Comparison of ENCODE assay signal across 15 cellular contexts in genomic region chr3:50290116-50290745, GRCh38. TPM values are rescaled to one million over a fixed set of nuclear protein-coding genes. Genes with fewer than 3 reads are reported as not detected.
DNase-seq lines count a peak whose midpoint lies in the region; ATAC-seq and TF ChIP-seq lines count a peak whose summit lies in the region.
"Had no signal": no experiment of that assay in that cellular context is flagged by ENCODE, and none has a peak within 500 bp of the region (broad histone marks: within the 10 kb centered on the region; RNA-seq: fewer than 3 reads in every experiment).

No MANE protein-coding gene starts in this region.

- H2AFZ ChIP-seq in mammary epithelial cell (ENCODE audit: low read depth, low read length), result no peak overlapping the region

- CTCF ChIA-PET in mammary epithelial cell (lab: Charles Lee; ENCODE audit: low non-redundant PET), result no interaction called here

- no TSS peak for BruUV-seq in mammary epithelial cell (replicated peaks; lab: Mats Ljungman, UMichigan)

- H3K4me3 ChIP-seq in NT2/D1 (ENCODE audit: insufficient read length, low read depth), result no peak overlapping the region
- no peak overlapping the region for H3K4me3 ChIP-seq in mammary epithelial cell (replicated peaks in 1 of 3; ENCODE audit: insufficient read depth in 1 of 3, low read depth in 2 of 3, low read length in 3 of 3)
- H3K4me3 ChIP-seq in sigmoid colon, result no peak overlapping the region
- H3K4me3 ChIP-seq: uterus had no signal

- H3K27me3 Mint-ChIP-seq in activated T-cell treated with anti-CD3 and anti-CD28 coated beads, Interleukin-2, amount 50 U/mL, for 72 hours (ENCODE audit: low read depth), result no peaks in the 10 kb centered on the region

- H3K9ac ChIP-seq in NT2/D1 (ENCODE audit: insufficient read length, low read depth), result peak overlapping the region; percentile 37
- no peak overlapping the region for H3K9ac ChIP-seq in mammary epithelial cell (ENCODE audit: insufficient read depth, low read length)

- DNase-seq in activated T-cell treated with anti-CD3 and anti-CD28 coated beads, Interleukin-2, amount 50 U/mL, for 72 hours, result no peak
- DNase-seq in activated T-cell treated with anti-CD3 and anti-CD28 coated beads, Interleukin-2, amount 50 U/mL, for 1 hour, result no peak
- DNase-seq in NT2/D1 (ENCODE audit: low read depth, low spot score), result no peak
- no peak for DNase-seq in mammary epithelial cell
- DNase-seq in sigmoid colon, result peak; percentile 66
- no peak for DNase-seq in NCI-H146 (lab: John Stamatoyannopoulos, UW)
- DNase-seq in T1000 (lab: John Stamatoyannopoulos, UW), result no peak
- DNase-seq in AG08396 (ENCODE audit: low spot score), result no peak
- DNase-seq: AML-193, midbrain, NCI-H1417 treated with DMSO at 0.1 percent for 48 hours, NCI-H748 treated with DMSO at 0.1 percent for 48 hours had no signal

- no peaks in the 10 kb centered on the region for H4K20me1 ChIP-seq in mammary epithelial cell (ENCODE audit: insufficient read depth, low read length)

- TF ChIP-seq CTCF in mammary epithelial cell (conservative IDR thresholded peaks at IDR 0.05 in 1 of 2, IDR thresholded peaks at IDR 0.05 in 1 of 2; ENCODE audit: extremely low read depth in 1 of 2, insufficient read depth in 1 of 2, low read depth in 1 of 2, low read length in 2 of 2) (no peak), sigmoid colon (IDR thresholded peaks at IDR 0.05) (no peak)

- no peaks in the 10 kb centered on the region for H3K9me3 Mint-ChIP-seq in activated T-cell treated with anti-CD3 and anti-CD28 coated beads, Interleukin-2, amount 50 U/mL, for 72 hours

- peak overlapping the region; percentile 19 for H3K4me2 ChIP-seq in mammary epithelial cell (ENCODE audit: insufficient read depth, low read depth, low read length)

- H3K36me3 ChIP-seq in NT2/D1 (ENCODE audit: insufficient read depth, insufficient read length, low read length), result peaks cover 51% of the 10 kb centered on the region
- peaks cover 12% of the 10 kb centered on the region for H3K36me3 ChIP-seq in mammary epithelial cell (ENCODE audit: insufficient read depth, low read length)
- peaks cover 15 to 44% (median 29%) of the 10 kb centered on the region in 4 donors for H3K36me3 ChIP-seq in sigmoid colon
- H3K36me3 ChIP-seq: uterus had no signal

- peaks cover 42% of the 10 kb centered on the region for H3K79me2 ChIP-seq in mammary epithelial cell (ENCODE audit: insufficient read depth, low read length)

- H3K4me1 ChIP-seq in NT2/D1 (ENCODE audit: insufficient read depth, insufficient read length) (peaks cover 15% of the 10 kb centered on the region), mammary epithelial cell (ENCODE audit: insufficient read depth, low read length) (peaks cover 6% of the 10 kb centered on the region), sigmoid colon (peaks cover 0 to 31% (median 26%) of the 10 kb centered on the region in 4 donors)

- no peak for ATAC-seq in activated T-cell treated with anti-CD3 and anti-CD28 coated beads, Interleukin-2, amount 50 U/mL, for 72 hours (replicated peaks in 1 of 2)

- H3K4me3 Mint-ChIP-seq in activated T-cell treated with anti-CD3 and anti-CD28 coated beads, Interleukin-2, amount 50 U/mL, for 72 hours, result peak overlapping the region; percentile 83 to 93

- H3K27ac Mint-ChIP-seq in activated T-cell treated with anti-CD3 and anti-CD28 coated beads, Interleukin-2, amount 50 U/mL, for 72 hours, result no peak overlapping the region

- H3K27me3 ChIP-seq in NT2/D1 (ENCODE audit: insufficient read depth, insufficient read length) (no peaks in the 10 kb centered on the region), mammary epithelial cell (ENCODE audit: insufficient read depth, low read length) (no peaks in the 10 kb centered on the region), sigmoid colon (no peaks in the 10 kb centered on the region)
- H3K27me3 ChIP-seq: esophagus muscularis mucosa, uterus had no signal

- peaks cover 0 to 5% of the 10 kb centered on the region in 2 donors for H3K36me3 Mint-ChIP-seq in activated T-cell treated with anti-CD3 and anti-CD28 coated beads, Interleukin-2, amount 50 U/mL, for 72 hours (ENCODE audit: insufficient read depth in 2 of 2)

- no peak for TF ChIP-seq EP300 in sigmoid colon (IDR thresholded peaks at IDR 0.05)

- 94% methylated on average over 15 of the region's 18 CpGs for WGBS in mammary epithelial cell (ENCODE audit: low coverage, missing lambda C conversion rate)
- WGBS in sigmoid colon, 2 donors, result 92 to 96% methylated on average over 18 of the region's 18 CpGs

- dilution Hi-C loops in mammary epithelial cell (cut with HindIII; ENCODE audit: low sequenced_read_pairs), result no loop called here

- no peak overlapping the region for H3K27ac ChIP-seq in mammary epithelial cell (ENCODE audit: insufficient read depth, low read depth, low read length)
- H3K27ac ChIP-seq in sigmoid colon, result no peak overlapping the region

- intact Hi-C loops in mammary epithelial cell (cut with micrococcal nuclease), result no loop called here
- intact Hi-C loops in sigmoid colon (cut with DNase I), result no loop called here

- in situ Hi-C loops in mammary epithelial cell (cut with MboI; ENCODE audit: low sequenced_read_pairs in 2 of 2), result no loop called here

- TF ChIP-seq POLR2A in sigmoid colon (IDR thresholded peaks at IDR 0.05), result no peak

- H3K9me3 ChIP-seq in NT2/D1 (ENCODE audit: insufficient read depth, low read length) (no peaks in the 10 kb centered on the region), mammary epithelial cell (replicated peaks; ENCODE audit: insufficient read depth, low read length) (no peaks in the 10 kb centered on the region), sigmoid colon (no peaks in the 10 kb centered on the region)
- H3K9me3 ChIP-seq: esophagus muscularis mucosa, uterus had no signal

- H3K4me1 Mint-ChIP-seq in activated T-cell treated with anti-CD3 and anti-CD28 coated beads, Interleukin-2, amount 50 U/mL, for 72 hours (ENCODE audit: low read depth), result peaks cover 32% of the 10 kb centered on the region

RNA-seq across cellular contexts. Expression of gene IFRD2, which starts 2.0 kb away (rescaled TPM):
- total RNA-seq in activated T-cell treated with anti-CD3 and anti-CD28 coated beads, Interleukin-2, amount 50 U/mL, for 72 hours, result 10 to 100 TPM; 56.3 to 62.1 TPM
- total RNA-seq in mammary epithelial cell (100 to 1,000 TPM in 1 of 2 donors, 10 to 100 TPM in 1; 65.5 to 117 TPM), sigmoid colon (10 to 100 TPM; 46.7 to 59.1 (median 52.7) TPM)
- polyA plus RNA-seq in mammary epithelial cell (122 TPM), sigmoid colon (10 to 100 TPM; 24.5 to 73.1 (median 31.2) TPM)
- polyA minus RNA-seq in mammary epithelial cell, result 94.5 TPM

RNA-seq across cellular contexts. Expression of gene HYAL3, which starts 9.0 kb away (rescaled TPM):
- 1 to 10 TPM; 6.7 to 7.1 TPM for total RNA-seq in activated T-cell treated with anti-CD3 and anti-CD28 coated beads, Interleukin-2, amount 50 U/mL, for 72 hours
- total RNA-seq in mammary epithelial cell, result 10 to 100 TPM in 1 of 2 donors, 1 to 10 TPM in 1; 9.7 to 12.7 TPM
- 23.8 TPM for polyA plus RNA-seq in mammary epithelial cell
- polyA minus RNA-seq in mammary epithelial cell, result 12.6 TPM
- 1 to 10 TPM; 2.1 to 8.3 (median 3.4) TPM for total RNA-seq in sigmoid colon
- 1 to 10 TPM in 2 of 3 donors, under 1 TPM in 1; 0.60 to 4.4 (median 2.8) TPM for polyA plus RNA-seq in sigmoid colon

RNA-seq across cellular contexts. Expression of gene NAA80, which starts 9.0 kb away (rescaled TPM):
- 10 to 100 TPM; 19.5 to 20.0 TPM for total RNA-seq in activated T-cell treated with anti-CD3 and anti-CD28 coated beads, Interleukin-2, amount 50 U/mL, for 72 hours
- total RNA-seq in mammary epithelial cell, result 10 to 100 TPM in 1 of 2 donors, 1 to 10 TPM in 1; 8.3 to 20.9 TPM
- 14.6 TPM for polyA plus RNA-seq in mammary epithelial cell
- 71.3 TPM for polyA minus RNA-seq in mammary epithelial cell
- total RNA-seq in sigmoid colon, result 1 to 10 TPM; 3.6 to 9.4 (median 7.6) TPM
- 1 to 10 TPM; 3.5 to 9.5 (median 4.2) TPM for polyA plus RNA-seq in sigmoid colon

RNA-seq across cellular contexts. Expression of gene LSMEM2, which starts 11.3 kb away (rescaled TPM):
- total RNA-seq in activated T-cell treated with anti-CD3 and anti-CD28 coated beads, Interleukin-2, amount 50 U/mL, for 72 hours, result under 1 TPM in 1 of 2 donors, not detected in 1; 0.26 TPM
- total RNA-seq in mammary epithelial cell (under 1 TPM in 1 of 2 donors, not detected in 1; 0.19 TPM), sigmoid colon (not detected)
- polyA plus RNA-seq in mammary epithelial cell (0.05 TPM), sigmoid colon (under 1 TPM in 2 of 3 donors, not detected in 1; 0.13 to 0.46 TPM)
- polyA minus RNA-seq in mammary epithelial cell, result not detected
- total RNA-seq: activated CD8-positive, alpha-beta memory T cell treated with anti-CD3 and anti-CD28 coated beads for 36 hours; esophagus muscularis mucosa had no signal

RNA-seq across cellular contexts. Expression of gene HYAL1, which starts 13.1 kb away (rescaled TPM):
- total RNA-seq in activated T-cell treated with anti-CD3 and anti-CD28 coated beads, Interleukin-2, amount 50 U/mL, for 72 hours, result under 1 TPM in 1 of 2 donors, not detected in 1; 0.19 TPM
- total RNA-seq in mammary epithelial cell (under 1 TPM; 0.17 to 0.40 TPM), sigmoid colon (1 to 10 TPM; 3.5 to 7.2 (median 4.2) TPM)
- polyA plus RNA-seq in mammary epithelial cell (2.5 TPM), sigmoid colon (10 to 100 TPM in 1 of 3 donors, 1 to 10 TPM in 2; 2.4 to 15.1 (median 9.5) TPM)
- polyA minus RNA-seq in mammary epithelial cell, result 7.8 TPM
